ENCODE assay signal across 8 cellular contexts in the genomic region with DNA sequence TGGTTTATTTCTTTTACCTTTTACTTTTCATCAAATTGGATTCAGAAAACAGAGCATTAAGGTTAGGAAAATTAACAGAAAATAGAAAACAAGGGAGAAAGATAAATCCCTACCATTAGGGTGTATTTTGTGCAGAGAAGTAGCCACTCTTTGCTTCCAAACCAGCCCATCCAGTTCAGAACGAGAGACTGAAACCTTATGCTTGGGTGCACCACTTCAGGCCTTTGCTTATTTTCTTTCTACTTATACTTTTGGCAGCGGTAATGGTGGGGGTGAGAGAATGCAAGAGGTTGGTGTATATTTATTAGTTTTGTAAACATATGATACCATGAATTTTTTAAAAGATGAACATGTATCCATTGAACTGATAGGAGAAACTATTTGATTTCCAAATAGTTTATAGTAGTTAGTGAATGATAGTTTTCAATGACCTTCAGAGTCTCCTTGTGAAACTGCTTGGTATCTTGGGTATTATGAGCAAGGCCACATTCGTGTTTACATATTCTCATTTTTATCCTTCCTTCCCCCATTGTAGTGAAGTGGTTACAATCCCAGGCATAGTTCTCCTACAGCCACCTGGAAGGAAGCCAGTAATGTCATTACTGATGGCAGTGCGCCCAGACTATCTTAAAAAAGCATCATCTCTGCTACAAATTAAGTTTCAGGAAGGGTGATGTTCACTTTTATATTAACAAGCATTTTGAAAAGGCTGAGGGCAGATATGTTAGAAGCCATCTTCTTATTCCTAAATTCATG.
DNase-seq lines count a peak whose midpoint lies in the region; ATAC-seq and TF ChIP-seq lines count a peak whose summit lies in the region.

No MANE protein-coding gene starts in this region.

- no peak overlapping the region for H3K4me3 ChIP-seq in sigmoid colon
- no peak overlapping the region for H3K4me3 ChIP-seq in smooth muscle cell

- peak overlapping the region; percentile 99 for H3K27ac ChIP-seq in VCaP
- peak overlapping the region; percentile 80 to 87 (median 86) for H3K27ac ChIP-seq in sigmoid colon
- H3K27ac ChIP-seq in smooth muscle cell (ENCODE audit: low read depth): no peak overlapping the region

- H3K4me2 ChIP-seq in smooth muscle cell: no peak overlapping the region

- no peaks in the 10 kb centered on the region for H4K20me1 ChIP-seq in smooth muscle cell (ENCODE audit: low read depth)

- no peaks in the 10 kb centered on the region for H3K79me2 ChIP-seq in smooth muscle cell (ENCODE audit: low read depth)

- intact Hi-C loops in cardiac septum (cut with DNase I): loop anchor here (1.0 to 2.0 kb wide), 2 partner anchors 60 to 179 kb away; a partner anchor contains a TSS
- intact Hi-C loops in sigmoid colon (cut with DNase I): loop anchor here (2.0 to 5.0 kb wide), 2 partner anchors 60 to 178 kb away; a partner anchor contains a TSS

- ATAC-seq in HG02610 (IDR thresholded peaks at IDR 0.05; ENCODE audit: unreplicated experiment): peak; percentile 72
- ATAC-seq in stimulated activated naive CD8-positive, alpha-beta T cell treated with anti-CD3 and anti-CD28 coated beads, Interleukin-15, Interleukin-2, amounts not matched to agents 100 U/mL and 50 U/mL, for 24 hours: no peak

- peak in 3 of 4 donors; percentile 36 to 72 (median 69) for TF ChIP-seq EP300 in sigmoid colon (IDR thresholded peaks at IDR 0.05)

- no peak overlapping the region for H2AFZ ChIP-seq in smooth muscle cell (ENCODE audit: low read depth)

- TF ChIP-seq CTCF in VCaP (conservative IDR thresholded peaks at IDR 0.05) (no peak), sigmoid colon (IDR thresholded peaks at IDR 0.05) (no peak), smooth muscle cell (IDR thresholded peaks at IDR 0.05; ENCODE audit: borderline replicate concordance, insufficient read depth, poor library complexity, severe bottlenecking) (no peak)

- no peak for TF ChIP-seq POLR2A in sigmoid colon (IDR thresholded peaks at IDR 0.05)

- H3K4me1 ChIP-seq in sigmoid colon (peaks cover 0 to 43% (median 41%) of the 10 kb centered on the region in 4 donors), smooth muscle cell (ENCODE audit: low read depth) (peaks cover 3% of the 10 kb centered on the region)

- peaks cover 0 to 6% (median 0%) of the 10 kb centered on the region in 4 donors for H3K36me3 ChIP-seq in sigmoid colon
- H3K36me3 ChIP-seq in smooth muscle cell (ENCODE audit: low read depth): no peaks in the 10 kb centered on the region

- H3F3A ChIP-seq in smooth muscle cell (ENCODE audit: low read depth): no peaks in the 10 kb centered on the region

- no peaks in the 10 kb centered on the region for H3K27me3 ChIP-seq in sigmoid colon
- H3K27me3 ChIP-seq in smooth muscle cell (ENCODE audit: low read depth): no peaks in the 10 kb centered on the region

- H3K9ac ChIP-seq in smooth muscle cell (ENCODE audit: low read depth): no peak overlapping the region

- WGBS in sigmoid colon, 2 donors: 11 to 33% methylated on average over 4 of the region's 4 CpGs
- WGBS in smooth muscle cell (ENCODE audit: low lambda C conversion rate): 77% methylated on average over 4 of the region's 4 CpGs

- peak; percentile 90 for DNase-seq in GM04503 (ENCODE audit: low read depth)
- peak; percentile 62 for DNase-seq in NCI-H146 treated with DMSO at 0.1 percent for 48 hours (lab: John Stamatoyannopoulos, UW; ENCODE audit: unreplicated experiment)
- peak; percentile 87 for DNase-seq in cardiac septum (ENCODE audit: low spot score)
- DNase-seq in sigmoid colon: peak; percentile 92
- no peak for DNase-seq in stimulated activated naive CD8-positive, alpha-beta T cell treated with anti-CD3 and anti-CD28 coated beads, Interleukin-15, Interleukin-2, amounts not matched to agents 100 U/mL and 50 U/mL, for 24 hours
- DNase-seq in smooth muscle cell (lab: John Stamatoyannopoulos, UW; ENCODE audit: unreplicated experiment): no peak

- H3K9me3 ChIP-seq in sigmoid colon (no peaks in the 10 kb centered on the region), smooth muscle cell (replicated peaks; ENCODE audit: low read depth) (no peaks in the 10 kb centered on the region)

Comparison
In these comparisons a context has a peak if more than half of its experiments do, and no peak if none do; other contexts are left out.
1. DNase-seq: peak in GM04503 (single experiment), NCI-H146 treated with DMSO at 0.1 percent for 48 hours (single experiment), cardiac septum (single experiment) and sigmoid colon (single experiment); none in stimulated activated naive CD8-positive, alpha-beta T cell treated with anti-CD3 and anti-CD28 coated beads, Interleukin-15, Interleukin-2, amounts not matched to agents 100 U/mL and 50 U/mL, for 24 hours (single experiment) and smooth muscle cell (single experiment).